8 cellular contexts compared by ENCODE assay signal in genomic region chr2:201072201-201072530, GRCh38. TPM values are rescaled to one million over a fixed set of nuclear protein-coding genes. Genes with fewer than 3 reads are reported as not detected.
DNase-seq lines count a peak whose midpoint lies in the region; ATAC-seq and TF ChIP-seq lines count a peak whose summit lies in the region.

No MANE protein-coding gene starts in this region.

- TSS peak; percentile 85 for BruUV-seq in MCF 10A (replicated peaks; lab: Mats Ljungman, UMichigan)

- H3K9me3 Mint-ChIP-seq in MCF 10A (ENCODE audit: unreplicated experiment): no peaks in the 10 kb centered on the region

- peak; percentile 2 for ATAC-seq in HG03439 (IDR thresholded peaks at IDR 0.05; ENCODE audit: unreplicated experiment)

- peak overlapping the region; percentile 89 for H3K27ac Mint-ChIP-seq in MCF 10A (ENCODE audit: low read depth, unreplicated experiment)

- peaks cover 25% of the 10 kb centered on the region for H3K4me1 Mint-ChIP-seq in MCF 10A (ENCODE audit: insufficient read depth, unreplicated experiment)

- POLR2A ChIA-PET in MCF 10A (lab: Yijun Ruan, JAX): interaction anchor here (0.7 to 7.8 kb wide), 22 partner anchors 38 to 359 kb away, joined by 3 to 175 read pairs (median 8); partner anchors contain the start of genes CFLAR, CLK1, NIF3L1 and ORC2

- H3K36me3 Mint-ChIP-seq in MCF 10A (ENCODE audit: insufficient read depth, unreplicated experiment): peaks cover 13% of the 10 kb centered on the region

- peak overlapping the region; percentile 97 for H3K9ac ChIP-seq in mucosa of stomach (ENCODE audit: low read length)

- TF ChIP-seq CTCF in GM12875 (IDR thresholded peaks at IDR 0.05; ENCODE audit: borderline replicate concordance, insufficient read depth, low read depth, low read length) (no peak), MCF 10A (IDR thresholded peaks at IDR 0.05; ENCODE audit: unreplicated experiment) (no peak), GM10266 (IDR thresholded peaks at IDR 0.05; ENCODE audit: control insufficient read depth, insufficient read depth, low read depth, missing control alignments) (no peak)

- H3K4me3 Mint-ChIP-seq in MCF 10A (ENCODE audit: unreplicated experiment): peak overlapping the region; percentile 81

- peaks cover 9% of the 10 kb centered on the region for H3K4me1 ChIP-seq in mucosa of stomach (ENCODE audit: control insufficient read depth, insufficient read depth, low read length)

- CTCF ChIA-PET in MCF 10A (lab: Yijun Ruan, JAX): interaction anchor here (0.6 to 1.6 kb wide), 5 partner anchors 13 to 167 kb away, joined by 4 to 6 read pairs (median 5); no protein-coding TSS in a partner anchor

- no peaks in the 10 kb centered on the region for H3K36me3 ChIP-seq in mucosa of stomach (ENCODE audit: control insufficient read depth, insufficient read depth, low read length)

- H3K4me3 ChIP-seq in GM12875 (ENCODE audit: low read depth, low read length): peak overlapping the region; percentile 79
- H3K4me3 ChIP-seq in mucosa of stomach (ENCODE audit: low read length): peak overlapping the region; percentile 85

- DNase-seq in MCF 10A (ENCODE audit: unreplicated experiment) (no peak), NCI-H2029 treated with DMSO at 0.1 percent for 48 hours (lab: John Stamatoyannopoulos, UW) (no peak), GM10266 (ENCODE audit: extremely low spot score) (no peak), SHP77 treated with DMSO at 0.1 percent for 48 hours (lab: John Stamatoyannopoulos, UW) (no peak)
- no peak for DNase-seq in stimulated activated CD4-positive, alpha-beta T cell treated with anti-CD3 and anti-CD28 coated beads, Interleukin-15, amount 100 ng/mL, for 24 hours

- no peaks in the 10 kb centered on the region for H3K27me3 ChIP-seq in mucosa of stomach (ENCODE audit: control insufficient read depth, insufficient read depth, low read length)

- H3K27me3 Mint-ChIP-seq in MCF 10A (ENCODE audit: insufficient read depth, unreplicated experiment): no peaks in the 10 kb centered on the region

- intact Hi-C loops in MCF 10A (cut with micrococcal nuclease): loop anchor here (2.0 kb wide), 1 partner anchor 79 kb away; no protein-coding TSS in a partner anchor

- no peaks in the 10 kb centered on the region for H3K9me3 ChIP-seq in mucosa of stomach (ENCODE audit: control insufficient read depth, low read length)

RNA-seq across cellular contexts. Expression of gene NDUFB3, which starts 0.4 kb away (rescaled TPM):
- total RNA-seq in MCF 10A (2022): 78.0 and 94.9 TPM in 2 replicates

RNA-seq across cellular contexts. Expression of gene HYCC2, which starts 0.7 kb away (rescaled TPM):
- total RNA-seq in MCF 10A (2022): 13.7 and 13.9 TPM in 2 replicates

RNA-seq across cellular contexts. Expression of gene CFLAR, which starts 43.8 kb away (rescaled TPM):
- 69.2 and 70.1 TPM in 2 replicates for total RNA-seq in MCF 10A (2022)
